ENCODE assay signal across 13 cellular contexts in genomic region chr6:43676962-43677606, GRCh38. TPM values are rescaled to one million over a fixed set of nuclear protein-coding genes. Genes with fewer than 3 reads are reported as not detected.
"Had no signal": no experiment of that assay in that cellular context is flagged by ENCODE, and none has a peak within 500 bp of the region (broad histone marks: within the 10 kb centered on the region; RNA-seq: fewer than 3 reads in every experiment).

No MANE protein-coding gene starts in this region.

- H3K27me3 ChIP-seq: heart right ventricle, neutrophil, right atrium auricular region, tibial nerve had no signal

- H3K9me3 ChIP-seq: heart right ventricle, neutrophil, right atrium auricular region, tibial nerve had no signal

- H3K4me3 ChIP-seq: heart right ventricle, right atrium auricular region, tibial nerve had no signal

- H3K27ac ChIP-seq: neutrophil, right atrium auricular region, tibial nerve had no signal

- DNase-seq: effector memory CD4-positive, alpha-beta T cell; heart right ventricle; islet precursor cell; mesendoderm; naive thymus-derived CD8-positive, alpha-beta T cell; stimulated activated CD4-positive, alpha-beta T cell treated with anti-CD3 and anti-CD28 coated beads, Interleukin-4, amount 100 ng/mL, for 1 hour; stimulated activated CD8-positive, alpha-beta memory T cell treated with anti-CD3 and anti-CD28 coated beads, Interleukin-4, amount 100 ng/mL, for 48 hours; stimulated activated naive CD8-positive, alpha-beta T cell treated with anti-CD3 and anti-CD28 coated beads, Interleukin-15, Interleukin-2, amounts not matched to agents 100 U/mL and 50 U/mL, for 24 hours had no signal

- ATAC-seq: esophagus mucosa; naive thymus-derived CD8-positive, alpha-beta T cell; stimulated activated effector memory CD8-positive, alpha-beta T cell treated with anti-CD3 and anti-CD28 coated beads, Interleukin-12 subunit alpha, Interleukin-12 subunit beta, amount 100 ng/mL, for 72 hours; stimulated activated naive CD8-positive, alpha-beta T cell treated with anti-CD3 and anti-CD28 coated beads, Interleukin-15, Interleukin-2, amounts not matched to agents 100 U/mL and 50 U/mL, for 24 hours had no signal

RNA-seq across cellular contexts. Expression of gene RSPH9, which starts 32.2 kb away (rescaled TPM):
- total RNA-seq: esophagus mucosa; naive thymus-derived CD8-positive, alpha-beta T cell had no signal
